ENCODE assay signal across 8 cellular contexts in the genomic region with DNA sequence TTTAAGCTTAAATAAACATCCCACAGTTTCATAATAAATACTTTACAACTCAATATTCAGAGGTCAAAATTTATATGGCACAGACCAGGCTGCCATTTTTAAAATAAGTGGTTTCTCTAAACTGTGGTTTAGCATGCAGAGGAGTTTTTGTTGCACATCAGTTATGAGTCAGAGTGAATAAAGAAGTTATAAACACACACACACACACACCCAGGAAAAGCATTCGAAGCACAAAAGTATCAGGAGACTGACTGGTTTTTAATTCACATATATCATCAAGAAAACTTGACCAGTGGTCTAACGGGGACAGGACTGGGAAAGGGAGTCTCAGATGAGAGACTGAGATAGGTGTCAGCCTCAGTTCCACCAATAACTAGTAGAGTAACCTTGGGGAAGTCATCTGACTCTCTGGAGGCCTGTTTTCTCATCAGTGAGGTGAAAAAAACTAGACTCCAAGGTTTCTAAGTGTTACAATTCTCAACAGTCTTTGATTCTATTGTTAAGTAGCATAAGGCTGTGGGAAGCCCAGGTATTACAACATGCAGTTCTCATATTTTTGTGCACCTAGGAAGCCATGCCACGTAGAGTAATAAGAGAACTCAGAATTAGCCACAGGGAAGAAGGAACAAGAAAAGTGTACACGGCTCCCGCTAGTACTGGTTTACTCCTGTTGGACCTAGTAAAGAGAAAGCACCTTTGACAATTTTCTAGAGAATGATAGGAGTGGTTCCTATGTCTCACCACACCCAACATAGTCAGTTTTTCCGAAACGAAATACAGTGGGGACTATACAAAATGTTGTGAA. TPM values are rescaled to one million over a fixed set of nuclear protein-coding genes. Genes with fewer than 3 reads are reported as not detected.
DNase-seq lines count a peak whose midpoint lies in the region; ATAC-seq and TF ChIP-seq lines count a peak whose summit lies in the region.

No MANE protein-coding gene starts in this region.

- H3K4me1 ChIP-seq in body of pancreas: peaks cover 54% of the 10 kb centered on the region

- TF ChIP-seq POLR2A in body of pancreas (IDR thresholded peaks at IDR 0.05): no peak

- peak overlapping the region in 2 of 4 donors; percentile 36 to 61 for H3K27ac ChIP-seq in body of pancreas

- H3K4me3 ChIP-seq in body of pancreas: no peak overlapping the region

- H3K4me1 Mint-ChIP-seq in IgD-negative memory B cell: peaks cover 46 to 61% (median 49%) of the 10 kb centered on the region in 3 donors
- H3K4me1 Mint-ChIP-seq in stimulated activated naive B cell treated with anti-CD40 and anti-IgM and Interleukin-4, amounts not matched to agents 10 μg/mL and 1 μg/mL and 100 μg/mL, for 72 hours: peaks cover 26 to 68% of the 10 kb centered on the region in 2 donors

- intact Hi-C loops in body of pancreas (cut with DNase I): no loop called here

- ATAC-seq in stimulated activated naive B cell treated with anti-CD40 and anti-IgM and Interleukin-4, amounts not matched to agents 10 μg/mL and 1 μg/mL and 100 μg/mL, for 72 hours (replicated peaks): peak; percentile 62 to 69
- ATAC-seq in body of pancreas: no peak

- WGBS in body of pancreas, 2 donors: 42 to 43% methylated on average over 7 of the region's 7 CpGs

- peak; percentile 58 for DNase-seq in GM04503 (ENCODE audit: low read depth)
- peak; percentile 17 for DNase-seq in activated CD4-positive, alpha-beta T cell treated with anti-CD3 and anti-CD28 coated beads, Interleukin-2, amount 50 U/mL, for 1 hour
- DNase-seq in fibroblast of the conjunctiva (ENCODE audit: low read depth): peak; percentile 86
- DNase-seq in stimulated activated naive B cell treated with anti-CD40 and anti-IgM and Interleukin-4, amounts not matched to agents 10 μg/mL and 1 μg/mL and 100 μg/mL, for 72 hours: peak; percentile 41
- no peak for DNase-seq in body of pancreas
- no peak for DNase-seq in NCI-H526 treated with DMSO at 0.1 percent for 48 hours (lab: John Stamatoyannopoulos, UW)
- DNase-seq in OCI-M2 (lab: John Stamatoyannopoulos, UW; ENCODE audit: unreplicated experiment): no peak

- H3K36me3 Mint-ChIP-seq in IgD-negative memory B cell: no peaks in the 10 kb centered on the region
- H3K36me3 Mint-ChIP-seq in stimulated activated naive B cell treated with anti-CD40 and anti-IgM and Interleukin-4, amounts not matched to agents 10 μg/mL and 1 μg/mL and 100 μg/mL, for 72 hours: peaks cover 24 to 26% of the 10 kb centered on the region in 2 donors

- no peaks in the 10 kb centered on the region for H3K9me3 Mint-ChIP-seq in IgD-negative memory B cell
- H3K9me3 Mint-ChIP-seq in stimulated activated naive B cell treated with anti-CD40 and anti-IgM and Interleukin-4, amounts not matched to agents 10 μg/mL and 1 μg/mL and 100 μg/mL, for 72 hours: no peaks in the 10 kb centered on the region

- H3K4me3 Mint-ChIP-seq in IgD-negative memory B cell: peak overlapping the region; percentile 63 to 94 (median 79)
- peak overlapping the region; percentile 50 to 93 for H3K4me3 Mint-ChIP-seq in stimulated activated naive B cell treated with anti-CD40 and anti-IgM and Interleukin-4, amounts not matched to agents 10 μg/mL and 1 μg/mL and 100 μg/mL, for 72 hours

- H3K36me3 ChIP-seq in body of pancreas (replicated peaks in 1 of 2; ENCODE audit: insufficient read depth in 1 of 2, low read depth in 2 of 2): no peaks in the 10 kb centered on the region

- no peaks in the 10 kb centered on the region for H3K27me3 Mint-ChIP-seq in IgD-negative memory B cell
- H3K27me3 Mint-ChIP-seq in stimulated activated naive B cell treated with anti-CD40 and anti-IgM and Interleukin-4, amounts not matched to agents 10 μg/mL and 1 μg/mL and 100 μg/mL, for 72 hours: no peaks in the 10 kb centered on the region

- peak overlapping the region; percentile 77 to 95 (median 94) for H3K27ac Mint-ChIP-seq in IgD-negative memory B cell
- peak overlapping the region; percentile 72 for H3K27ac Mint-ChIP-seq in stimulated activated naive B cell treated with anti-CD40 and anti-IgM and Interleukin-4, amounts not matched to agents 10 μg/mL and 1 μg/mL and 100 μg/mL, for 72 hours

- no peak for TF ChIP-seq CTCF in body of pancreas (IDR thresholded peaks at IDR 0.05)

- no peaks in the 10 kb centered on the region for H3K27me3 ChIP-seq in body of pancreas

- no peaks in the 10 kb centered on the region for H3K9me3 ChIP-seq in body of pancreas

RNA-seq across cellular contexts. Expression of gene PPTC7, which starts 5.2 kb away (rescaled TPM):
- polyA plus RNA-seq in IgD-negative memory B cell: 10.1 TPM
- total RNA-seq in body of pancreas: 10 to 100 TPM; 10.1 to 10.5 TPM

RNA-seq across cellular contexts. Expression of gene TCTN1, which starts 36.0 kb away (rescaled TPM):
- 24.2 TPM for polyA plus RNA-seq in IgD-negative memory B cell
- 10 to 100 TPM; 54.7 to 95.6 TPM for total RNA-seq in body of pancreas

Comparison
In these comparisons a context has a peak if more than half of its experiments do, and no peak if none do; other contexts are left out.
1. DNase-seq: peak in GM04503 (single experiment), activated CD4-positive, alpha-beta T cell treated with anti-CD3 and anti-CD28 coated beads, Interleukin-2, amount 50 U/mL, for 1 hour (single experiment), fibroblast of the conjunctiva (single experiment) and stimulated activated naive B cell treated with anti-CD40 and anti-IgM and Interleukin-4, amounts not matched to agents 10 μg/mL and 1 μg/mL and 100 μg/mL, for 72 hours (single experiment); none in body of pancreas (0 of 4), NCI-H526 treated with DMSO at 0.1 percent for 48 hours (single experiment) and OCI-M2 (single experiment).